In the genomic region with DNA sequence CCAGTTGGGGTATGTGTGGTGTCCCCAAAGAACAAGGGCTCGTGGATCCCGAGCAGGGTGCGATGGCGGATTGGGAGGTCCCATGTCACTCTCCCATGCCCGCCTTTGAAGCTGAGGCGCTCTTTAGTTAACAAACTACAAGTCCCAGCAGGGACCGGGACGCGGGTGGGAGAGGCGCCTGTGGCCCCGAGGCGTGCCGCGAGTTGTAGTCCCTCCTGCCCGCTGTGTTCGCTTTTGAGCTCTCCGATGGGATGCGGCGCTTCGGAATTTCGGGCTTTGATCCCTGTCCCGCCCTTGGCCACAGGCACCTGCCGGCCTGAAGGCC, we compare ENCODE assay signal across 9 cellular contexts. TPM values are rescaled to one million over a fixed set of nuclear protein-coding genes. Genes with fewer than 3 reads are reported as not detected.
DNase-seq lines count a peak whose midpoint lies in the region; ATAC-seq, FAIRE-seq and TF ChIP-seq lines count a peak whose summit lies in the region.
"Had no signal": no experiment of that assay in that cellular context is flagged by ENCODE, and none has a peak within 500 bp of the region (broad histone marks: within the 10 kb centered on the region; RNA-seq: fewer than 3 reads in every experiment).

No MANE protein-coding gene starts in this region.

- H3K9me1 ChIP-seq in IMR-90 (ENCODE audit: insufficient read depth, low read length): peaks cover 12% of the 10 kb centered on the region

- H3K27ac ChIP-seq in IMR-90 (ENCODE audit: insufficient read depth, low read length): no peak overlapping the region; the same call in 1 of the 2 replicates
- peak overlapping the region; percentile 26 for H3K27ac ChIP-seq in astrocyte (ENCODE audit: low read depth, low read length)
- H3K27ac ChIP-seq: KMS-11 had no signal

- TF ChIP-seq POLR2A in IMR-90 (IDR thresholded peaks at IDR 0.05; ENCODE audit: low read depth, low read length): no peak

- peaks cover 38% of the 10 kb centered on the region for H3K36me3 ChIP-seq in IMR-90 (ENCODE audit: control insufficient read depth, insufficient read depth, low read length)
- H3K36me3 ChIP-seq in astrocyte (ENCODE audit: insufficient read depth, low read length): peaks cover 19% of the 10 kb centered on the region

- H3K4me2 ChIP-seq in IMR-90 (ENCODE audit: low read depth, low read length) (no peak overlapping the region; the same call in 1 of the 2 replicates), astrocyte (ENCODE audit: low read length) (peak overlapping the region; percentile 83)
- H3K4me2 ChIP-seq: KMS-11 had no signal

- dilution Hi-C loops in IMR-90 (cut with HindIII; ENCODE audit: low sequenced_read_pairs, unreplicated experiment): no loop called here

- peaks cover 0 to 17% of the 10 kb centered on the region in 2 experiments; a peak in 1 of 4 replicates for H3K79me1 ChIP-seq in IMR-90 (ENCODE audit: low read depth in 1 of 2, low read length in 2 of 2)

- no peak overlapping the region for H2BK20ac ChIP-seq in IMR-90 (ENCODE audit: low read depth, low read length)

- H3K9me3 ChIP-seq in IMR-90 (ENCODE audit: control insufficient read depth, insufficient read depth, low read length): no peaks in the 10 kb centered on the region
- no peaks in the 10 kb centered on the region for H3K9me3 ChIP-seq in astrocyte (ENCODE audit: insufficient read depth, low read depth, low read length)

- H3K9me3 Mint-ChIP-seq in astrocyte (ENCODE audit: unreplicated experiment) (no peaks in the 10 kb centered on the region), immature natural killer cell (no peaks in the 10 kb centered on the region)

- CTCF ChIA-PET in IMR-90 (lab: Yijun Ruan, JAX): interaction anchor here (1.7 kb wide), 1 partner anchor 9 kb away, joined by 7 read pairs; no protein-coding TSS in a partner anchor

- no peak overlapping the region for H2BK15ac ChIP-seq in IMR-90 (ENCODE audit: low read depth, low read length)

- 0 out of 2 replicates have a peak overlapping the region, but pooled peaks have one; percentile 4 for H3K56ac ChIP-seq in IMR-90 (ENCODE audit: extremely low read depth, insufficient read depth, low read length)

- BruUV-seq in IMR-90 (replicated peaks; lab: Mats Ljungman, UMichigan): no TSS peak

- no peak for DNase-seq in IMR-90
- no peak for DNase-seq in astrocyte (ENCODE audit: low read depth)
- DNase-seq in immature natural killer cell: peak in 2 of 3 donors; percentile 23 to 26
- peak; percentile 24 for DNase-seq in stimulated activated CD8-positive, alpha-beta memory T cell treated with anti-CD3 and anti-CD28 coated beads, Interleukin-4, amount 100 ng/mL, for 24 hours (ENCODE audit: low read depth)
- DNase-seq in HuH-7.5 (ENCODE audit: low spot score): no peak
- DNase-seq in GM20000 (ENCODE audit: low spot score): no peak

- intact Hi-C loops in IMR-90 (cut with micrococcal nuclease): no loop called here

- 0 out of 2 replicates have a peak overlapping the region, but pooled peaks have one; percentile 4 for H3K9ac ChIP-seq in IMR-90 (ENCODE audit: low read depth, low read length)
- H3K9ac ChIP-seq in astrocyte (ENCODE audit: low read length): peak overlapping the region; percentile 70
- H3K9ac ChIP-seq: KMS-11 had no signal

- H3K36me3 Mint-ChIP-seq in astrocyte (ENCODE audit: low read depth, unreplicated experiment) (peaks cover 13% of the 10 kb centered on the region), immature natural killer cell (peaks cover 0 to 8% (median 0%) of the 10 kb centered on the region in 3 donors)

- H3K4me3 ChIP-seq in IMR-90 (ENCODE audit: insufficient read depth, low read depth, low read length) (peak overlapping the region; percentile 16; the same call in 1 of the 2 replicates), astrocyte (ENCODE audit: insufficient read depth, low read depth, low read length) (peak overlapping the region; percentile 43)

- peak overlapping the region; percentile 89 for H2AFZ ChIP-seq in IMR-90 (replicated peaks; ENCODE audit: low read length, poor library complexity)
- H2AFZ ChIP-seq in astrocyte (ENCODE audit: low read depth, low read length): no peak overlapping the region

- peak overlapping the region; percentile 20; the same call in 1 of the 2 replicates for H2AK5ac ChIP-seq in IMR-90 (ENCODE audit: low read depth, low read length)

- no peak overlapping the region for H3K4me3 Mint-ChIP-seq in astrocyte (ENCODE audit: unreplicated experiment)
- H3K4me3 Mint-ChIP-seq in immature natural killer cell: peak overlapping the region; percentile 81 to 89 (median 86)

- H3K14ac ChIP-seq in IMR-90 (replicated peaks; ENCODE audit: low read depth, low read length): peak overlapping the region; percentile 48; the same call in 1 of the 2 replicates

- peaks cover 12% of the 10 kb centered on the region for H3K4me1 Mint-ChIP-seq in astrocyte (ENCODE audit: low read depth, unreplicated experiment)
- H3K4me1 Mint-ChIP-seq in immature natural killer cell: peaks cover 21 to 26% of the 10 kb centered on the region in 2 donors

- H3K79me2 ChIP-seq in astrocyte (ENCODE audit: insufficient read depth, low read length): no peaks in the 10 kb centered on the region

- peak overlapping the region; percentile 31 for H3K23ac ChIP-seq in IMR-90 (ENCODE audit: low read depth, low read length)

- TF ChIP-seq CTCF in IMR-90 (conservative IDR thresholded peaks at IDR 0.05; ENCODE audit: low read depth, low read length) (no peak), astrocyte (IDR thresholded peaks at IDR 0.05; ENCODE audit: insufficient read depth, low read depth, low read length) (no peak), GM20000 (IDR thresholded peaks at IDR 0.05; ENCODE audit: extremely low read depth, missing control alignments) (no peak)

- peak overlapping the region; percentile 55 for H2AK9ac ChIP-seq in IMR-90 (replicated peaks; ENCODE audit: low read depth, low read length, poor library complexity)

- in situ Hi-C loops in IMR-90 (cut with MboI; ENCODE audit: low sequenced_read_pairs): no loop called here

- TF ChIP-seq RAD21 in IMR-90 (IDR thresholded peaks at IDR 0.05; ENCODE audit: low read length): no peak

- H3K4ac ChIP-seq in IMR-90 (ENCODE audit: low read depth, low read length): no peak overlapping the region; the same call in 1 of the 2 replicates

- H3K27me3 Mint-ChIP-seq in astrocyte (ENCODE audit: low read depth, unreplicated experiment) (no peaks in the 10 kb centered on the region), immature natural killer cell (ENCODE audit: low read depth in 3 of 3) (peaks cover 0 to 6% (median 5%) of the 10 kb centered on the region in 3 donors)

- peak overlapping the region; percentile 40 to 46; a peak in 2 of 4 replicates for H4K8ac ChIP-seq in IMR-90 (ENCODE audit: low read depth in 2 of 2, low read length in 2 of 2)

- peaks cover 15% of the 10 kb centered on the region for H3K4me1 ChIP-seq in IMR-90 (ENCODE audit: control insufficient read depth, insufficient read depth, low read length)
- peaks cover 25% of the 10 kb centered on the region for H3K4me1 ChIP-seq in astrocyte (ENCODE audit: insufficient read depth, low read length)

- no peak overlapping the region for H4K91ac ChIP-seq in IMR-90 (ENCODE audit: insufficient read depth, low read depth, low read length)

- WGBS in IMR-90 (ENCODE audit: extremely low coverage in 2 of 2, insufficient read length in 1 of 2), 2 experiments: 20% methylated on average over 11 of the region's 23 CpGs; no CpG with 5 or more reads in 1 of the 2 experiments

- POLR2A ChIA-PET in IMR-90 (lab: Charles Lee; ENCODE audit: unreplicated experiment): no interaction called here

- FAIRE-seq in astrocyte (lab: Jason Lieb, UNC): no peak

- no peak overlapping the region for H2BK120ac ChIP-seq in IMR-90 (ENCODE audit: low read depth, low read length)

- H4K20me1 ChIP-seq in IMR-90 (ENCODE audit: insufficient read depth, low read length) (peaks cover 24% of the 10 kb centered on the region), astrocyte (ENCODE audit: insufficient read depth, low read length) (peaks cover 48% of the 10 kb centered on the region)

- H3K18ac ChIP-seq in IMR-90 (ENCODE audit: low read depth, low read length): no peak overlapping the region

- no peak overlapping the region for H4K5ac ChIP-seq in IMR-90 (ENCODE audit: low read depth, low read length)

- ATAC-seq in IMR-90 (ENCODE audit: low read depth) (peak; percentile 13; the same call in 1 of the 2 replicates), HG03280 (IDR thresholded peaks at IDR 0.05; ENCODE audit: unreplicated experiment) (no peak), GM19452 (IDR thresholded peaks at IDR 0.05; ENCODE audit: unreplicated experiment) (no peak)

- H3K27ac Mint-ChIP-seq in astrocyte (ENCODE audit: unreplicated experiment): peak overlapping the region; percentile 58
- H3K27ac Mint-ChIP-seq in immature natural killer cell: peak overlapping the region in 4 of 6 donors; percentile 81 to 92 (median 84)

- no peak overlapping the region for H2BK5ac ChIP-seq in IMR-90 (ENCODE audit: low read depth, low read length, poor library complexity, severe bottlenecking)

- H3K27me3 ChIP-seq in IMR-90 (ENCODE audit: control insufficient read depth, insufficient read depth, low read length) (no peaks in the 10 kb centered on the region), astrocyte (ENCODE audit: insufficient read depth, low read length) (no peaks in the 10 kb centered on the region)

RNA-seq across cellular contexts. Expression of a gene that starts 10.9 kb away (rescaled TPM):
- total RNA-seq in IMR-90 (2012; rRNA removed): 35.8 and 38.3 TPM in 2 replicates
- 56.1 and 62.0 TPM in 2 replicates for polyA plus RNA-seq in IMR-90 (2012; rRNA removed)
- 49.6 and 59.9 TPM in 2 replicates for polyA plus RNA-seq in IMR-90 (2012; cell fraction: cytosol; rRNA removed)
- 149 and 158 TPM in 2 replicates for polyA plus RNA-seq in IMR-90 (2012; cell fraction: nucleus; rRNA removed; ENCODE audit: low replicate concordance)
- 62.4 and 67.1 TPM in 2 replicates for total RNA-seq in astrocyte
- 10 to 100 TPM; 14.4 to 37.6 (median 29.6) TPM for polyA plus RNA-seq in immature natural killer cell

RNA-seq across cellular contexts. Expression of a gene that starts 24.7 kb away (rescaled TPM):
- total RNA-seq in IMR-90 (2012; rRNA removed): under 0.01 and 0.18 TPM in 2 replicates
- 0.34 and 0.39 TPM in 2 replicates for polyA plus RNA-seq in IMR-90 (2012; rRNA removed)
- polyA plus RNA-seq in IMR-90 (2012; cell fraction: cytosol; rRNA removed): 0.11 and 0.29 TPM in 2 replicates
- polyA plus RNA-seq in IMR-90 (2012; cell fraction: nucleus; rRNA removed; ENCODE audit: low replicate concordance): 2.0 and 4.1 TPM in 2 replicates
- total RNA-seq in astrocyte: 1.4 TPM in 2 replicates
- polyA plus RNA-seq in immature natural killer cell: under 1 TPM in 2 of 3 donors, not detected in 1; 0.06 to 0.07 TPM

RNA-seq across cellular contexts. Expression of a gene that starts 31.5 kb away (rescaled TPM):
- total RNA-seq in IMR-90 (2012; rRNA removed) (0.18 TPM in 1 of 2 replicates, not detected in the other), astrocyte (6.2 TPM in 2 replicates)
- polyA plus RNA-seq in IMR-90 (2012; rRNA removed) (0.60 and 0.87 TPM in 2 replicates), immature natural killer cell (not detected)
- polyA plus RNA-seq in IMR-90 (2012; cell fraction: cytosol; rRNA removed): 0.70 and 0.79 TPM in 2 replicates
- 2.9 and 5.0 TPM in 2 replicates for polyA plus RNA-seq in IMR-90 (2012; cell fraction: nucleus; rRNA removed; ENCODE audit: low replicate concordance)

RNA-seq across cellular contexts. Expression of a gene that starts 34.3 kb away (rescaled TPM):
- 22.0 and 32.5 TPM in 2 replicates for total RNA-seq in IMR-90 (2012; rRNA removed)
- 22.5 and 25.2 TPM in 2 replicates for polyA plus RNA-seq in IMR-90 (2012; rRNA removed)
- polyA plus RNA-seq in IMR-90 (2012; cell fraction: cytosol; rRNA removed): 20.0 and 42.6 TPM in 2 replicates
- polyA plus RNA-seq in IMR-90 (2012; cell fraction: nucleus; rRNA removed; ENCODE audit: low replicate concordance): 13.1 and 26.6 TPM in 2 replicates
- 35.6 and 41.4 TPM in 2 replicates for total RNA-seq in astrocyte
- 10 to 100 TPM; 32.3 to 42.4 (median 34.6) TPM for polyA plus RNA-seq in immature natural killer cell

Comparison
In these comparisons a context has a peak if more than half of its experiments do, and no peak if none do; other contexts are left out.
1. DNase-seq: peak in immature natural killer cell (2 of 3) and stimulated activated CD8-positive, alpha-beta memory T cell treated with anti-CD3 and anti-CD28 coated beads, Interleukin-4, amount 100 ng/mL, for 24 hours (single experiment); none in IMR-90 (single experiment), astrocyte (single experiment), HuH-7.5 (single experiment) and GM20000 (single experiment).